Comparison of ENCODE assay signal across 1 cellular context in genomic region chr6:18433059-18433458, GRCh38.
TF ChIP-seq lines count a peak whose summit lies in the region.

No MANE protein-coding gene starts in this region.

TF ChIP-seq in GM23338, 12 proteins besides CTCF, POLR2A, EP300 and RAD21 (continued from another document):
- TF ChIP-seq ZNF462 (CRISPR knock-in tag; IDR thresholded peaks at IDR 0.05) = no peak
- no peak for TF ChIP-seq CREB1 (CRISPR knock-in tag; IDR thresholded peaks at IDR 0.05; ENCODE audit: low read depth)
- no peak for TF ChIP-seq EZH2 (IDR thresholded peaks at IDR 0.05; ENCODE audit: low read depth, unreplicated experiment)
- no peak for TF ChIP-seq NANOG (IDR thresholded peaks at IDR 0.05; ENCODE audit: borderline replicate concordance)
